ENCODE assay signal across 14 cellular contexts in genomic region chr11:72439455-72439854, GRCh38. TPM values are rescaled to one million over a fixed set of nuclear protein-coding genes. Genes with fewer than 3 reads are reported as not detected.
DNase-seq lines count a peak whose midpoint lies in the region; TF ChIP-seq lines count a peak whose summit lies in the region.
"Had no signal": no experiment of that assay in that cellular context is flagged by ENCODE, and none has a peak within 500 bp of the region (broad histone marks: within the 10 kb centered on the region; RNA-seq: fewer than 3 reads in every experiment).

No MANE protein-coding gene starts in this region.

- H3K4me1 ChIP-seq in mammary epithelial cell (ENCODE audit: insufficient read depth, low read length): peaks cover 8% of the 10 kb centered on the region
- peaks cover 4% of the 10 kb centered on the region for H3K4me1 ChIP-seq in mesodermal cell (ENCODE audit: control insufficient read depth, insufficient read depth, low read length, poor library complexity, severe bottlenecking)

- H3K9me3 ChIP-seq in mammary epithelial cell (replicated peaks; ENCODE audit: insufficient read depth, low read length) (no peaks in the 10 kb centered on the region), mesodermal cell (ENCODE audit: control insufficient read depth, low read length) (no peaks in the 10 kb centered on the region)
- H3K9me3 ChIP-seq: sigmoid colon had no signal

- in situ Hi-C loops in mammary epithelial cell (cut with MboI; ENCODE audit: low sequenced_read_pairs in 2 of 2): no loop called here

- TF ChIP-seq CTCF in mammary epithelial cell (conservative IDR thresholded peaks at IDR 0.05 in 1 of 2, IDR thresholded peaks at IDR 0.05 in 1 of 2; ENCODE audit: extremely low read depth in 1 of 2, insufficient read depth in 1 of 2, low read depth in 1 of 2, low read length in 2 of 2): no peak

- no peak overlapping the region for H2AFZ ChIP-seq in mammary epithelial cell (ENCODE audit: low read depth, low read length)

- no peak overlapping the region for H3K4me3 ChIP-seq in mammary epithelial cell (replicated peaks in 1 of 3; ENCODE audit: insufficient read depth in 1 of 3, low read depth in 2 of 3, low read length in 3 of 3)
- no peak overlapping the region for H3K4me3 ChIP-seq in mesodermal cell (ENCODE audit: extremely low read depth, insufficient read depth, low read length, poor library complexity, severe bottlenecking)
- H3K4me3 ChIP-seq: sigmoid colon had no signal

- dilution Hi-C loops in mammary epithelial cell (cut with HindIII; ENCODE audit: low sequenced_read_pairs): no loop called here

- peak; percentile 54 for DNase-seq in Daoy (ENCODE audit: low read depth)
- DNase-seq in M059J (ENCODE audit: low read depth): peak; percentile 66
- peak; percentile 83 for DNase-seq in mammary epithelial cell
- DNase-seq in mucosa of gallbladder (ENCODE audit: low spot score): no peak
- DNase-seq in DMS79 (lab: John Stamatoyannopoulos, UW): no peak
- no peak for DNase-seq in NOMO-1 (lab: John Stamatoyannopoulos, UW; ENCODE audit: unreplicated experiment in 2 of 2)
- no peak for DNase-seq in stimulated activated CD8-positive, alpha-beta memory T cell treated with anti-CD3 and anti-CD28 coated beads, Interleukin-4, amount 100 ng/mL, for 48 hours
- DNase-seq: activated CD4-positive, alpha-beta T cell treated with anti-CD3 and anti-CD28 coated beads for 48 hours; activated T-cell treated with anti-CD3 and anti-CD28 coated beads, Interleukin-2, amount 50 U/mL, for 72 hours; CD4-positive, alpha-beta T cell; immature natural killer cell; naive B cell; sigmoid colon had no signal

- H3K79me2 ChIP-seq in mammary epithelial cell (ENCODE audit: insufficient read depth, low read length): no peaks in the 10 kb centered on the region

- WGBS in mammary epithelial cell (ENCODE audit: low coverage, missing lambda C conversion rate): 50% methylated on average over 2 of the region's 2 CpGs
- WGBS in mesodermal cell (ENCODE audit: insufficient coverage in 2 of 2), 2 experiments: 50 to 80% methylated on average over 1 of the region's 2 CpGs

- no TSS peak for BruUV-seq in mammary epithelial cell (replicated peaks; lab: Mats Ljungman, UMichigan)

- H3K27me3 ChIP-seq in mammary epithelial cell (ENCODE audit: insufficient read depth, low read length): no peaks in the 10 kb centered on the region
- H3K27me3 ChIP-seq: sigmoid colon had no signal

- no peaks in the 10 kb centered on the region for H4K20me1 ChIP-seq in mammary epithelial cell (ENCODE audit: insufficient read depth, low read length)

- H3K27ac ChIP-seq in mammary epithelial cell (ENCODE audit: insufficient read depth, low read depth, low read length) (peak overlapping the region; percentile 16), mesodermal cell (ENCODE audit: low read depth, low read length, severe bottlenecking) (peak overlapping the region; percentile 43)

- intact Hi-C loops in mammary epithelial cell (cut with micrococcal nuclease): no loop called here

- no peak overlapping the region for H3K9ac ChIP-seq in mammary epithelial cell (ENCODE audit: insufficient read depth, low read length)

- H3K4me2 ChIP-seq in mammary epithelial cell (ENCODE audit: insufficient read depth, low read depth, low read length): no peak overlapping the region

- H3K36me3 ChIP-seq in mammary epithelial cell (ENCODE audit: insufficient read depth, low read length) (no peaks in the 10 kb centered on the region), mesodermal cell (ENCODE audit: control insufficient read depth, insufficient read depth, low read length) (no peaks in the 10 kb centered on the region)
- H3K36me3 ChIP-seq: sigmoid colon had no signal

- CTCF ChIA-PET in mammary epithelial cell (lab: Charles Lee; ENCODE audit: low non-redundant PET): no interaction called here

RNA-seq across cellular contexts. Expression of gene CLPB, which starts 5.1 kb away (rescaled TPM):
- 29.5 and 39.7 TPM in 2 replicates for total RNA-seq in Daoy (2014; rRNA removed; shearing (Covaris generic))
- total RNA-seq in M059J (2014; rRNA removed; shearing (Covaris generic)): 29.6 and 42.7 TPM in 2 replicates
- 10 to 100 TPM; 33.2 to 42.7 TPM for total RNA-seq in mammary epithelial cell
- polyA plus RNA-seq in mammary epithelial cell: 30.7 TPM
- 97.3 TPM for polyA minus RNA-seq in mammary epithelial cell
- 17.0 TPM for polyA plus RNA-seq in mesodermal cell (2013, experiment 1 of 2)
- 18.7 TPM for polyA plus RNA-seq in mesodermal cell (2013, experiment 2 of 2)
- total RNA-seq in mucosa of gallbladder: 21.6 TPM

Comparison
In these comparisons a context has a peak if more than half of its experiments do, and no peak if none do; other contexts are left out.
1. DNase-seq: peak in Daoy (single experiment), M059J (single experiment) and mammary epithelial cell (single experiment); none in mucosa of gallbladder (single experiment), DMS79 (single experiment), NOMO-1 (0 of 2) and stimulated activated CD8-positive, alpha-beta memory T cell treated with anti-CD3 and anti-CD28 coated beads, Interleukin-4, amount 100 ng/mL, for 48 hours (single experiment).